Comparison of ENCODE assay signal across 8 cellular contexts in genomic region chr7:10940748-10941358, GRCh38. TPM values are rescaled to one million over a fixed set of nuclear protein-coding genes. Genes with fewer than 3 reads are reported as not detected.
DNase-seq lines count a peak whose midpoint lies in the region; ATAC-seq, FAIRE-seq and TF ChIP-seq lines count a peak whose summit lies in the region.

No MANE protein-coding gene starts in this region.

- H3K9me2 ChIP-seq in Karpas-422 (replicated peaks; ENCODE audit: insufficient read depth, low read length) = no peaks in the 10 kb centered on the region

- DNase-seq in DMS153 treated with DMSO at 0.1 percent for 48 hours (lab: John Stamatoyannopoulos, UW; ENCODE audit: unreplicated experiment) (peak; percentile 86), Karpas-422 (peak; percentile 51), GM12891 (ENCODE audit: insufficient read length, low spot score) (no peak)
- peak; percentile 4 to 16 for DNase-seq in activated CD4-positive, alpha-beta T cell treated with anti-CD3 and anti-CD28 coated beads, Interleukin-2, amount 50 U/mL, for 48 hours

- H3K4me3 ChIP-seq in Karpas-422 (ENCODE audit: low read length) (peak overlapping the region; percentile 91), iPS-15b (ENCODE audit: low read depth, low read length) (peak overlapping the region; percentile 100), subcutaneous abdominal adipose tissue (ENCODE audit: low read depth in 1 of 5, low read length in 5 of 5) (peak overlapping the region; percentile 93 to 99 (median 95))

- H2AFZ ChIP-seq in Karpas-422 (ENCODE audit: low read length) = peak overlapping the region; percentile 79

- ATAC-seq in HG03135 (IDR thresholded peaks at IDR 0.05; ENCODE audit: unreplicated experiment) = no peak
- no peak for ATAC-seq in HG02938 (IDR thresholded peaks at IDR 0.05; ENCODE audit: unreplicated experiment)

- TF ChIP-seq POLR2A in GM12891 (IDR thresholded peaks at IDR 0.05; ENCODE audit: low read depth, low read length) = no peak

- H3K27me3 ChIP-seq in Karpas-422 (ENCODE audit: low read length) (no peaks in the 10 kb centered on the region), iPS-15b (ENCODE audit: control insufficient read depth, insufficient read depth, low read length) (no peaks in the 10 kb centered on the region), subcutaneous abdominal adipose tissue (ENCODE audit: control insufficient read depth in 5 of 5, insufficient read depth in 4 of 5, low read length in 5 of 5) (no peaks in the 10 kb centered on the region)

- H3K9ac ChIP-seq in Karpas-422 (ENCODE audit: low read length) (peak overlapping the region; percentile 90), iPS-15b (ENCODE audit: low read depth, low read length) (peak overlapping the region; percentile 90), subcutaneous abdominal adipose tissue (ENCODE audit: low read length in 5 of 5) (peak overlapping the region; percentile 88 to 98 (median 96))

- H3K27ac ChIP-seq in Karpas-422 (ENCODE audit: low read length) = peak overlapping the region; percentile 84
- H3K27ac ChIP-seq in subcutaneous abdominal adipose tissue (ENCODE audit: low read depth, low read length) = peak overlapping the region; percentile 96

- peaks cover 42% of the 10 kb centered on the region for H3K79me2 ChIP-seq in Karpas-422 (ENCODE audit: low read length)

- FAIRE-seq in GM12891 (lab: Jason Lieb, UNC) = no peak

- H3K36me3 ChIP-seq in Karpas-422 (ENCODE audit: insufficient read depth, low read length) (peaks cover 28% of the 10 kb centered on the region), iPS-15b (ENCODE audit: control insufficient read depth, insufficient read depth, low read length) (peaks cover 7% of the 10 kb centered on the region), subcutaneous abdominal adipose tissue (ENCODE audit: control insufficient read depth in 5 of 5, insufficient read depth in 5 of 5, low read length in 5 of 5) (peaks cover 3 to 16% (median 11%) of the 10 kb centered on the region in 5 donors)

- peaks cover 25% of the 10 kb centered on the region; the same call in 1 of the 2 replicates for H4K20me1 ChIP-seq in Karpas-422 (ENCODE audit: insufficient read depth, low read depth, low read length)

- H3K4me1 ChIP-seq in Karpas-422 (ENCODE audit: low read length) (peaks cover 31% of the 10 kb centered on the region), iPS-15b (ENCODE audit: control insufficient read depth, insufficient read depth, low read length) (peaks cover 4% of the 10 kb centered on the region), subcutaneous abdominal adipose tissue (ENCODE audit: control insufficient read depth in 5 of 5, insufficient read depth in 5 of 5, low read length in 5 of 5) (peaks cover 3 to 26% (median 23%) of the 10 kb centered on the region in 5 donors)

- H3K9me3 ChIP-seq in Karpas-422 (ENCODE audit: low read length) (no peaks in the 10 kb centered on the region), iPS-15b (ENCODE audit: control insufficient read depth, insufficient read depth, low read length) (no peaks in the 10 kb centered on the region), subcutaneous abdominal adipose tissue (ENCODE audit: control insufficient read depth in 5 of 5, low read length in 5 of 5) (no peaks in the 10 kb centered on the region)

- peak overlapping the region; percentile 99 for H3K4me2 ChIP-seq in Karpas-422 (ENCODE audit: low read depth, low read length, poor library complexity, severe bottlenecking)

TF ChIP-seq in GM12891, 5 proteins besides CTCF, POLR2A, EP300 and RAD21:
- TF ChIP-seq SPI1 (IDR thresholded peaks at IDR 0.05; ENCODE audit: low read depth, low read length) (no peak), TAF1 (IDR thresholded peaks at IDR 0.05; ENCODE audit: low read depth, low read length) (no peak), POLR2AphosphoS5 (IDR thresholded peaks at IDR 0.05; ENCODE audit: low read depth, low read length) (no peak)

RNA-seq across cellular contexts. Expression of gene PHF14, which starts 32.8 kb away (rescaled TPM):
- total RNA-seq in Karpas-422 (2014; rRNA removed; shearing (Covaris generic); ENCODE audit: low replicate concordance) = 120 and 182 TPM in 2 replicates
- 11.9 TPM for polyA plus RNA-seq in GM12891 (2012; ENCODE audit: low read depth, missing spikeins)
